Comparison of ENCODE assay signal across 22 cellular contexts in the genomic region with DNA sequence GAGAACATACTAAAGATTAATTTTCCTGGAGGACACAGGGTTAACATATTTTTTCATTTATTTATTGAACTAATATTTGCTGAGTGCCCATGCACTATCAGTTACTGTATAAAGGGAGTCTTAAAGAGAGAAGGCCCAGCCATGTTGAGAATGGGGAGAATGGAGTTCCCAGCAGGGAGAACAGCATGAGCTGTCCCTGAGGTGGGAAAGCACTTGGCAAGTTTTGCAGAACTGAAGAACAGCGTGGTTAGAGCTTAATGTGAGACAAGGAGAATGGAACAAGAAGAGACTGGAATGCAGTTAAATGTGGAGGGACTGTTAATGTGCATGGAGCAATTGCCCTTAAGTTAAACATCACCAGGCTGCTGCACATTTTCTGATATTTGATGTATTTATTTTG.
DNase-seq lines count a peak whose midpoint lies in the region; ATAC-seq lines count a peak whose summit lies in the region.
"Had no signal": no experiment of that assay in that cellular context is flagged by ENCODE, and none has a peak within 500 bp of the region (broad histone marks: within the 10 kb centered on the region; RNA-seq: fewer than 3 reads in every experiment).

No MANE protein-coding gene starts in this region.

- H3K27me3 Mint-ChIP-seq in activated T-cell treated with anti-CD3 and anti-CD28 coated beads, Interleukin-2, amount 50 U/mL, for 72 hours (ENCODE audit: low read depth) = no peaks in the 10 kb centered on the region
- H3K27me3 Mint-ChIP-seq: activated CD4-positive, alpha-beta T cell treated with anti-CD3 and anti-CD28 coated beads, Interleukin-2, amount 10 ng/mL, durations not matched to agents 24 days and 14 days; brain; IgD-negative memory B cell had no signal

- H3K79me1 ChIP-seq in mesenchymal stem cell (replicated peaks; ENCODE audit: low read length, poor library complexity, severe bottlenecking) = no peaks in the 10 kb centered on the region

- no peak overlapping the region for H3K18ac ChIP-seq in mesenchymal stem cell (ENCODE audit: low read depth in 1 of 2, low read length in 2 of 2)

- no peak overlapping the region for H3K4me2 ChIP-seq in mesenchymal stem cell (ENCODE audit: low read length, poor library complexity, severe bottlenecking)

- 48% methylated on average over 1 of the region's 1 CpG for WGBS in mesenchymal stem cell

- H4K91ac ChIP-seq in mesenchymal stem cell (ENCODE audit: low read length) = no peak overlapping the region

- peak overlapping the region; percentile 60 for H4K8ac ChIP-seq in mesenchymal stem cell (ENCODE audit: low read length)

- no peaks in the 10 kb centered on the region for H3K9me3 Mint-ChIP-seq in activated T-cell treated with anti-CD3 and anti-CD28 coated beads, Interleukin-2, amount 50 U/mL, for 72 hours
- H3K9me3 Mint-ChIP-seq: activated CD4-positive, alpha-beta T cell treated with anti-CD3 and anti-CD28 coated beads, Interleukin-2, amount 10 ng/mL, durations not matched to agents 24 days and 14 days; brain; CD8-positive, alpha-beta T cell; IgD-negative memory B cell had no signal

- H3K27me3 ChIP-seq in mesenchymal stem cell (ENCODE audit: control insufficient read depth in 1 of 2, insufficient read depth in 1 of 2, low read length in 2 of 2) = peaks cover 0 to 13% of the 10 kb centered on the region in 2 experiments
- H3K27me3 ChIP-seq: dorsolateral prefrontal cortex, right lobe of liver, vagina had no signal

- no peak overlapping the region for H3K4me3 Mint-ChIP-seq in activated T-cell treated with anti-CD3 and anti-CD28 coated beads, Interleukin-2, amount 50 U/mL, for 72 hours
- H3K4me3 Mint-ChIP-seq: activated CD4-positive, alpha-beta T cell treated with anti-CD3 and anti-CD28 coated beads, Interleukin-2, amount 10 ng/mL, durations not matched to agents 24 days and 14 days; brain; CD8-positive, alpha-beta T cell; IgD-negative memory B cell had no signal

- H3K4me1 Mint-ChIP-seq in activated T-cell treated with anti-CD3 and anti-CD28 coated beads, Interleukin-2, amount 50 U/mL, for 72 hours (ENCODE audit: low read depth) = peaks cover 4% of the 10 kb centered on the region
- H3K4me1 Mint-ChIP-seq: activated CD4-positive, alpha-beta T cell treated with anti-CD3 and anti-CD28 coated beads, Interleukin-2, amount 10 ng/mL, durations not matched to agents 24 days and 14 days; IgD-negative memory B cell had no signal

- no peak overlapping the region for H3K14ac ChIP-seq in mesenchymal stem cell (ENCODE audit: low read length in 2 of 2)

- no peak overlapping the region for H3K27ac Mint-ChIP-seq in activated T-cell treated with anti-CD3 and anti-CD28 coated beads, Interleukin-2, amount 50 U/mL, for 72 hours
- H3K27ac Mint-ChIP-seq: activated CD4-positive, alpha-beta T cell treated with anti-CD3 and anti-CD28 coated beads, Interleukin-2, amount 10 ng/mL, durations not matched to agents 24 days and 14 days; brain; CD8-positive, alpha-beta T cell; IgD-negative memory B cell had no signal

- H2BK12ac ChIP-seq in mesenchymal stem cell (ENCODE audit: low read length in 2 of 2) = no peak overlapping the region

- no peak overlapping the region for H3K9ac ChIP-seq in mesenchymal stem cell (ENCODE audit: low read length)

- no peak overlapping the region for H3K23ac ChIP-seq in mesenchymal stem cell (ENCODE audit: low read length in 2 of 2)

- H3K4me1 ChIP-seq in mesenchymal stem cell (ENCODE audit: control insufficient read depth, insufficient read depth, low read depth, low read length) = peaks cover 4% of the 10 kb centered on the region
- H3K4me1 ChIP-seq: right lobe of liver, vagina had no signal

- peak; percentile 13 for DNase-seq in Ammon's horn (ENCODE audit: low spot score)
- DNase-seq in M059J (ENCODE audit: low read depth) = peak; percentile 32
- peak; percentile 3 for DNase-seq in cerebellar cortex (ENCODE audit: low spot score)
- DNase-seq in mesenchymal stem cell = peak; percentile 34
- no peak for DNase-seq in stimulated activated CD4-positive, alpha-beta T cell treated with anti-CD3 and anti-CD28 coated beads, Interleukin-12 subunit alpha, Interleukin-12 subunit beta, amount 100 ng/mL, for 4 hours
- DNase-seq in activated T-cell treated with anti-CD3 and anti-CD28 coated beads, Interleukin-2, amount 50 U/mL, for 72 hours = no peak
- DNase-seq: activated CD4-positive, alpha-beta T cell treated with anti-CD3 and anti-CD28 coated beads, Interleukin-2, amount 10 ng/mL, durations not matched to agents 24 days and 14 days; activated CD8-positive, alpha-beta memory T cell treated with anti-CD3 and anti-CD28 coated beads, Interleukin-2, amount 50 U/mL, for 4 hours; activated naive CD4-positive, alpha-beta T cell; CD8-positive, alpha-beta T cell; DND-41; glutamatergic neuron; NCI-H1092 treated with DMSO at 0.1 percent for 48 hours; NCI-H526; occipital lobe; right lobe of liver had no signal

- no peak overlapping the region for H2AFZ ChIP-seq in mesenchymal stem cell (ENCODE audit: low read depth, low read length)

- no peak overlapping the region for H2AK5ac ChIP-seq in mesenchymal stem cell (ENCODE audit: low read length, severe bottlenecking)

- H2BK120ac ChIP-seq in mesenchymal stem cell (ENCODE audit: low read depth, low read length) = no peak overlapping the region

- no peaks in the 10 kb centered on the region for H3K9me3 ChIP-seq in mesenchymal stem cell (ENCODE audit: control insufficient read depth, low read length)
- H3K9me3 ChIP-seq: right lobe of liver, vagina had no signal

- ATAC-seq in HG02973 (IDR thresholded peaks at IDR 0.05; ENCODE audit: unreplicated experiment) = no peak
- no peak for ATAC-seq in activated T-cell treated with anti-CD3 and anti-CD28 coated beads, Interleukin-2, amount 50 U/mL, for 72 hours (replicated peaks in 1 of 2)
- no peak for ATAC-seq in GM21367 (IDR thresholded peaks at IDR 0.05; ENCODE audit: unreplicated experiment)
- ATAC-seq: CD8-positive, alpha-beta T cell; right lobe of liver had no signal

- H3K36me3 Mint-ChIP-seq in activated T-cell treated with anti-CD3 and anti-CD28 coated beads, Interleukin-2, amount 50 U/mL, for 72 hours (ENCODE audit: insufficient read depth in 2 of 2) = no peaks in the 10 kb centered on the region
- H3K36me3 Mint-ChIP-seq: brain; CD8-positive, alpha-beta T cell; IgD-negative memory B cell had no signal

- H3K27ac ChIP-seq in mesenchymal stem cell (ENCODE audit: low read length, poor library complexity, severe bottlenecking) = no peak overlapping the region
- H3K27ac ChIP-seq: dorsolateral prefrontal cortex, right lobe of liver, vagina had no signal

- H2BK15ac ChIP-seq in mesenchymal stem cell (ENCODE audit: low read depth, poor library complexity, severe bottlenecking) = no peak overlapping the region

- H3K4ac ChIP-seq in mesenchymal stem cell (ENCODE audit: low read depth in 1 of 2, low read length in 2 of 2) = no peak overlapping the region

- no peak overlapping the region for H3K4me3 ChIP-seq in mesenchymal stem cell (ENCODE audit: insufficient read depth in 1 of 2, low read depth in 1 of 2, low read length in 2 of 2)
- H3K4me3 ChIP-seq: dorsolateral prefrontal cortex, right lobe of liver, vagina had no signal

- H2BK5ac ChIP-seq in mesenchymal stem cell (ENCODE audit: low read depth, low read length, poor library complexity, severe bottlenecking) = no peak overlapping the region

- H3K36me3 ChIP-seq in mesenchymal stem cell (ENCODE audit: control insufficient read depth in 1 of 2, insufficient read depth in 2 of 2, low read depth in 1 of 2, low read length in 2 of 2) = no peaks in the 10 kb centered on the region
- H3K36me3 ChIP-seq: right lobe of liver, vagina had no signal

Comparison
In these comparisons a context has a peak if more than half of its experiments do, and no peak if none do; other contexts are left out.
1. DNase-seq: peak in Ammon's horn (single experiment), M059J (single experiment), cerebellar cortex (single experiment) and mesenchymal stem cell (single experiment); none in stimulated activated CD4-positive, alpha-beta T cell treated with anti-CD3 and anti-CD28 coated beads, Interleukin-12 subunit alpha, Interleukin-12 subunit beta, amount 100 ng/mL, for 4 hours (single experiment) and activated T-cell treated with anti-CD3 and anti-CD28 coated beads, Interleukin-2, amount 50 U/mL, for 72 hours (0 of 2).